22 cellular contexts compared by ENCODE assay signal in the genomic region with DNA sequence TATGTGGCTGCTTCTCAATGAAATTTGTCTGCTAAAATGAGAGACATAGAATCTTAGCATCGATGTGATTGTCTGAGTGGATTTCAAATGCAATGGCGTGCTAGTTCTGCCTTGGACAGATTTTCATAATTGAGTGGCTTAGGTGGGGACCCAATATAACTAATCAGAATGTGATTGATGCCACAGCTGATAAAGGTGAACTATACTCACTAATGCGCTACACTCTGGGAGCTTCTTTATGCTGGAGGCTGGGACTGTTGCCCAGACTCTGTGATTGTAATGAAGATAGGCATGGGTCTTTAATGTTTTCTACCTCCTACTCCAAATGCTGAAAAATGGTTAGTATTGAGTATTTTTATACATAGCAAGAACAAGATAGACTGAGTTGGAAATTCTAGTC.
"Had no signal": no experiment of that assay in that cellular context is flagged by ENCODE, and none has a peak within 500 bp of the region (broad histone marks: within the 10 kb centered on the region; RNA-seq: fewer than 3 reads in every experiment).

No MANE protein-coding gene starts in this region.

- H3K36me3 ChIP-seq: SJCRH30 had no signal

- H3K4me1 ChIP-seq: SJCRH30 had no signal

- DNase-seq: activated B cell treated with CpG ODN at 0.5 μM for 24 hours; activated CD4-positive, alpha-beta T cell treated with anti-CD3 and anti-CD28 coated beads for 1 hour; activated CD4-positive, alpha-beta T cell treated with anti-CD3 and anti-CD28 coated beads, Interleukin-2, amount 10 ng/mL, durations not matched to agents 24 days and 14 days; activated CD4-positive, alpha-beta T cell treated with anti-CD3 and anti-CD28 coated beads, Interleukin-2, amount 50 U/mL, for 48 hours; activated CD8-positive, alpha-beta memory T cell treated with anti-CD3 and anti-CD28 coated beads, Interleukin-2, amount 10 ng/mL, durations not matched to agents 7 days and 5 days; activated effector memory CD4-positive, alpha-beta T cell treated with Interleukin-2 at 50 U/mL for 16 hours; activated naive CD4-positive, alpha-beta T cell; activated T-cell treated with anti-CD3 and anti-CD28 coated beads, Interleukin-2, amount 50 U/mL, for 24 hours; aorta; central memory CD4-positive, alpha-beta T cell; KG1; NCI-H1048; NCI-H1417 treated with DMSO at 0.1 percent for 48 hours; NCI-H2029 treated with DMSO at 0.1 percent for 48 hours; NCI-H524 treated with DMSO at 0.1 percent for 48 hours; NCI-H774; NK-92 treated with Interleukin-12 subunit alpha and Interleukin-12 subunit beta, amount 100 ng/mL, for 24 hours; OCI-M1; Right ventricle myocardium superior; RPMI8226; SJCRH30 had no signal

- H3K9me3 ChIP-seq: SJCRH30 had no signal

- ATAC-seq: activated CD8-positive, alpha-beta memory T cell treated with anti-CD3 and anti-CD28 coated beads, Interleukin-2, amount 10 ng/mL, durations not matched to agents 7 days and 5 days; Panc1 had no signal

- H3K27me3 ChIP-seq: SJCRH30 had no signal

- H3K27ac ChIP-seq: SJCRH30 had no signal

- H3K4me3 ChIP-seq: SJCRH30 had no signal
